In the genomic region with DNA sequence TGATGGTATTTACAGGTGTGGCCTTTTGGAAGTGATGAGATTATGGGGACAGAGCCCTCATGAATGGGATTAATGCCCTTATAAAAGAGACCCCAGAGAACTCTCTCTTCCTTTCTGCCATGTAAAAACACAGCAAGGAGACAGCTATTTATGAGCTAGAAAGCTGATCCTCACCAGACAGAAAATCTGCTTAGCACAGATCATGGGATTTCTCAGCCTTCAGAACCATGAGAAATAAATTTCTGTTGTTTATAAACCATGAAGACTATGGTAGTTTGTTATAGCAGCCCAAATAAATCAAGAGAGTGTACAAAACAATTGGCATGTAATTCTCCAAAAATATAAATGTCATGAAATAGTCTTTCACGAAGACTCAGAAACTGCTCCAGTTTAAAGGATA, we compare ENCODE assay signal across 4 cellular contexts.
"Had no signal": no experiment of that assay in that cellular context is flagged by ENCODE, and none has a peak within 500 bp of the region (broad histone marks: within the 10 kb centered on the region; RNA-seq: fewer than 3 reads in every experiment).

No MANE protein-coding gene starts in this region.

- H3K9me3 Mint-ChIP-seq: GM23338, H9 had no signal

- H2AFZ ChIP-seq: GM23338 had no signal

- H3K4me3 ChIP-seq: GM23338 had no signal

- DNase-seq: H9, HCEC 1CT, IMR-90 had no signal

- H3K4me2 ChIP-seq: GM23338 had no signal

- H3K4me3 Mint-ChIP-seq: GM23338, H9 had no signal

- ATAC-seq: GM23338 had no signal

- H3K27ac Mint-ChIP-seq: GM23338, H9 had no signal
